20 cellular contexts compared by ENCODE assay signal in the genomic region with DNA sequence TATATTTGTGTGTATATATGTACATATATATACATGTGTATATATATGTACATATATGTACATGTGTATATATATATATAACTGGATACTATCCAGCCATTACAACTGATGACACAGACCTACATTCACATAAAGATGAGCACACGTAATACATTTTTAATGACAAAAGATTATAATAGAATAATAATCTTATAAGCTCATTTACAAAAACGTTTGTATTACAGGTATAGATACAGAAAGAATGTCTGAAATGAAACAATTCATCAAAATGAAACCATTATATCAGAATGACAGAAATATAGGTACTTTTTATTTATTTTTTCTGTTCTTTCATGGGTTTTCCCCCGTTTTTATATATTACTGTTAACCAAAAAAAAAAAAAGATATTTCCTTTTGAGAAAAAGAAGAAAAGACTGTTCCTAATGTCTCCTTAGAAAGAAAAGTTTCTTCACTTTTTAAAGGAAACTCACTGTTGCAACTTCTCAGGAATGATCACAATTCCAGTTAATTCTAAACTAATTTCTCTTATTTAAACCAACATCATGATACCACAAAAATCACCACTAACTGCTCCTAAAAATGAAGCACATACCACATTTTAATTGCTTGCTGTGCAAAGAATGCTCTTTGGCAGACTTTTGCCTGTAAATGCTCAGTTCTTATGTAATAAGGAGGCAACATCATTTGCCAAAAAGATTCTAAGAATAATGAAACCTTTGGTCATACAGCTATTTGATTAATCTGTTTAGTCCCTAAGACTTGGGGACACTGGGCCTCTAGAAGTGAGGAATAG. TPM values are rescaled to one million over a fixed set of nuclear protein-coding genes. Genes with fewer than 3 reads are reported as not detected.
DNase-seq lines count a peak whose midpoint lies in the region; ATAC-seq, FAIRE-seq and TF ChIP-seq lines count a peak whose summit lies in the region.
"Had no signal": no experiment of that assay in that cellular context is flagged by ENCODE, and none has a peak within 500 bp of the region (broad histone marks: within the 10 kb centered on the region; RNA-seq: fewer than 3 reads in every experiment).

No MANE protein-coding gene starts in this region.

- 0 out of 2 replicates have a peak, but pooled peaks cover 4% of the 10 kb centered on the region for H3F3A ChIP-seq in GM23248 (ENCODE audit: insufficient read depth)

- 25 to 33% methylated on average over 3 of the region's 3 CpGs for WGBS in GM23248 (ENCODE audit: low coverage in 1 of 2, low lambda C conversion rate in 2 of 2, missing lambda C conversion rate in 2 of 2), 2 experiments

- H2AFZ ChIP-seq in GM23248, result no peak overlapping the region

- no peak overlapping the region for H3K4me3 ChIP-seq in GM23248
- no peak overlapping the region for H3K4me3 ChIP-seq in astrocyte of the cerebellum (ENCODE audit: low read depth, low read length)
- H3K4me3 ChIP-seq: thyroid gland had no signal

- TF ChIP-seq CTCF in astrocyte of the cerebellum (IDR thresholded peaks at IDR 0.05; ENCODE audit: low read depth, low read length, missing control alignments), result no peak
- TF ChIP-seq CTCF in mesothelial cell of epicardium (IDR thresholded peaks at IDR 0.05; ENCODE audit: unreplicated experiment), result no peak
- no peak for TF ChIP-seq CTCF in D721Med (IDR thresholded peaks at IDR 0.05; ENCODE audit: insufficient read depth, missing control alignments)

- no peaks in the 10 kb centered on the region for H3K79me2 ChIP-seq in GM23248 (ENCODE audit: insufficient read depth)

- intact Hi-C loops in activated CD4-positive, alpha-beta T cell treated with anti-CD3 and anti-CD28 coated beads, Interleukin-2, amount 10 ng/mL, durations not matched to agents 24 days and 14 days (cut with micrococcal nuclease), result no loop called here

- H3K4me1 Mint-ChIP-seq in activated CD4-positive, alpha-beta T cell treated with anti-CD3 and anti-CD28 coated beads, Interleukin-2, amount 10 ng/mL, durations not matched to agents 24 days and 14 days, result peaks cover 66% of the 10 kb centered on the region
- peaks cover 4% of the 10 kb centered on the region for H3K4me1 Mint-ChIP-seq in mesothelial cell of epicardium

- H3K27ac ChIP-seq in GM23248, result no peak overlapping the region
- H3K27ac ChIP-seq: foreskin keratinocyte, thyroid gland had no signal

- H3K9me3 Mint-ChIP-seq in activated CD4-positive, alpha-beta T cell treated with anti-CD3 and anti-CD28 coated beads, Interleukin-2, amount 10 ng/mL, durations not matched to agents 24 days and 14 days, result no peaks in the 10 kb centered on the region
- H3K9me3 Mint-ChIP-seq in mesothelial cell of epicardium, result no peaks in the 10 kb centered on the region
- H3K9me3 Mint-ChIP-seq: effector memory CD8-positive, alpha-beta T cell; nephron progenitor cell had no signal

- peak overlapping the region; percentile 65 for H3K27ac Mint-ChIP-seq in activated CD4-positive, alpha-beta T cell treated with anti-CD3 and anti-CD28 coated beads, Interleukin-2, amount 10 ng/mL, durations not matched to agents 24 days and 14 days
- H3K27ac Mint-ChIP-seq in mesothelial cell of epicardium, result peak overlapping the region; percentile 21
- H3K27ac Mint-ChIP-seq: effector memory CD8-positive, alpha-beta T cell; nephron progenitor cell had no signal

- H3K4me2 ChIP-seq in GM23248 (ENCODE audit: unreplicated experiment), result no peak overlapping the region

- H3K4me3 Mint-ChIP-seq in activated CD4-positive, alpha-beta T cell treated with anti-CD3 and anti-CD28 coated beads, Interleukin-2, amount 10 ng/mL, durations not matched to agents 24 days and 14 days, result peak overlapping the region; percentile 28
- no peak overlapping the region for H3K4me3 Mint-ChIP-seq in mesothelial cell of epicardium
- H3K4me3 Mint-ChIP-seq: effector memory CD8-positive, alpha-beta T cell; nephron progenitor cell had no signal

- H3K9ac ChIP-seq in GM23248, result no peak overlapping the region

- H3K27me3 ChIP-seq in GM23248 (replicated peaks; ENCODE audit: insufficient read depth), result peaks cover 17% of the 10 kb centered on the region
- H3K27me3 ChIP-seq: foreskin keratinocyte, thyroid gland had no signal

- no peaks in the 10 kb centered on the region for H3K9me2 ChIP-seq in GM23248 (ENCODE audit: insufficient read depth)

- H3K9me3 ChIP-seq in GM23248 (ENCODE audit: low read depth), result no peaks in the 10 kb centered on the region
- H3K9me3 ChIP-seq: thyroid gland had no signal

- H3K36me3 ChIP-seq in GM23248 (ENCODE audit: low read depth), result no peaks in the 10 kb centered on the region
- H3K36me3 ChIP-seq: thyroid gland had no signal

- ATAC-seq in HG02642 (IDR thresholded peaks at IDR 0.05; ENCODE audit: poor library complexity, unreplicated experiment), result no peak
- ATAC-seq: effector memory CD8-positive, alpha-beta T cell; foreskin keratinocyte had no signal

- DNase-seq in activated CD4-positive, alpha-beta T cell treated with anti-CD3 and anti-CD28 coated beads, Interleukin-2, amount 10 ng/mL, durations not matched to agents 24 days and 14 days, result no peak
- no peak for DNase-seq in activated CD4-positive, alpha-beta T cell treated with anti-CD3 and anti-CD28 coated beads, Interleukin-2, amount 50 U/mL, for 48 hours
- DNase-seq in GM23248, result peak; percentile 43
- DNase-seq in astrocyte of the cerebellum (ENCODE audit: low read depth), result peak; percentile 88
- DNase-seq in mesothelial cell of epicardium (ENCODE audit: low spot score in 2 of 2, unreplicated experiment in 2 of 2), result no peak
- DNase-seq in D721Med (ENCODE audit: insufficient read length, low spot score), result no peak
- DNase-seq in hippocampal formation (lab: John Stamatoyannopoulos, UW), result no peak
- DNase-seq: activated CD4-positive, alpha-beta T cell treated with anti-CD3 and anti-CD28 coated beads for 1 hour; activated effector memory CD4-positive, alpha-beta T cell treated with Interleukin-2 at 50 U/mL for 16 hours; effector memory CD8-positive, alpha-beta T cell; foreskin keratinocyte; Karpas-422; NCI-H69; nephron progenitor cell; retina; stimulated activated CD4-positive, alpha-beta T cell treated with anti-CD3 and anti-CD28 coated beads, Interleukin-1b, Interleukin-23, amount 100 ng/mL, for 48 hours; thyroid gland had no signal

- H3K4me1 ChIP-seq in GM23248 (ENCODE audit: insufficient read depth), result peaks cover 3% of the 10 kb centered on the region; the same call in 1 of the 2 replicates
- H3K4me1 ChIP-seq: foreskin keratinocyte had no signal

- no peaks in the 10 kb centered on the region for H4K20me1 ChIP-seq in GM23248 (ENCODE audit: insufficient read depth)

- no peaks in the 10 kb centered on the region for H3K27me3 Mint-ChIP-seq in activated CD4-positive, alpha-beta T cell treated with anti-CD3 and anti-CD28 coated beads, Interleukin-2, amount 10 ng/mL, durations not matched to agents 24 days and 14 days
- no peaks in the 10 kb centered on the region for H3K27me3 Mint-ChIP-seq in mesothelial cell of epicardium (ENCODE audit: low read depth)

- FAIRE-seq in D721Med (lab: Jason Lieb, UNC), result no peak
- FAIRE-seq: bronchial epithelial cell, RCC 7860 had no signal

- H3K36me3 Mint-ChIP-seq in activated CD4-positive, alpha-beta T cell treated with anti-CD3 and anti-CD28 coated beads, Interleukin-2, amount 10 ng/mL, durations not matched to agents 24 days and 14 days (ENCODE audit: low read depth), result peaks cover 38% of the 10 kb centered on the region
- H3K36me3 Mint-ChIP-seq in mesothelial cell of epicardium, result peaks cover 24% of the 10 kb centered on the region

- in situ Hi-C loops in GM23248 (cut with MboI), result no loop called here
- in situ Hi-C loops in astrocyte of the cerebellum (cut with HindIII; ENCODE audit: low sequenced_read_pairs), result no loop called here

RNA-seq across cellular contexts. Expression of a gene that starts 18.9 kb away (rescaled TPM):
- 131 and 141 TPM in 2 replicates for total RNA-seq in activated CD4-positive, alpha-beta T cell treated with anti-CD3 and anti-CD28 coated beads, Interleukin-2, amount 10 ng/mL, durations not matched to agents 24 days and 14 days
- total RNA-seq in GM23248 (2014; rRNA removed; shearing (Covaris generic)), result not detected in 2 replicates
- polyA plus RNA-seq in GM23248 (2016; fragmentation: Nextera tagmentation; extraction: Ambion mirVana), result 0.23 TPM in 1 of 2 replicates, not detected in the other
- total RNA-seq in mesothelial cell of epicardium, result 72.4 to 76.8 TPM (median 76.6 TPM) in 3 replicates
- total RNA-seq: bronchial epithelial cell had no signal

Comparison
In these comparisons a context has a peak if more than half of its experiments do, and no peak if none do; other contexts are left out.
1. DNase-seq: peak in GM23248 (single experiment) and astrocyte of the cerebellum (single experiment); none in activated CD4-positive, alpha-beta T cell treated with anti-CD3 and anti-CD28 coated beads, Interleukin-2, amount 10 ng/mL, durations not matched to agents 24 days and 14 days (single experiment), activated CD4-positive, alpha-beta T cell treated with anti-CD3 and anti-CD28 coated beads, Interleukin-2, amount 50 U/mL, for 48 hours (0 of 2), mesothelial cell of epicardium (0 of 2), D721Med (single experiment) and hippocampal formation (0 of 2).
2. RNA of a gene that starts 18.9 kb away (total RNA-seq): 131 to 141 TPM in activated CD4-positive, alpha-beta T cell treated with anti-CD3 and anti-CD28 coated beads, Interleukin-2, amount 10 ng/mL, durations not matched to agents 24 days and 14 days and 72.4 to 76.8 TPM in mesothelial cell of epicardium; not detected in GM23248; every median in the first group is over 10 times any median in the second.